In the genomic region with DNA sequence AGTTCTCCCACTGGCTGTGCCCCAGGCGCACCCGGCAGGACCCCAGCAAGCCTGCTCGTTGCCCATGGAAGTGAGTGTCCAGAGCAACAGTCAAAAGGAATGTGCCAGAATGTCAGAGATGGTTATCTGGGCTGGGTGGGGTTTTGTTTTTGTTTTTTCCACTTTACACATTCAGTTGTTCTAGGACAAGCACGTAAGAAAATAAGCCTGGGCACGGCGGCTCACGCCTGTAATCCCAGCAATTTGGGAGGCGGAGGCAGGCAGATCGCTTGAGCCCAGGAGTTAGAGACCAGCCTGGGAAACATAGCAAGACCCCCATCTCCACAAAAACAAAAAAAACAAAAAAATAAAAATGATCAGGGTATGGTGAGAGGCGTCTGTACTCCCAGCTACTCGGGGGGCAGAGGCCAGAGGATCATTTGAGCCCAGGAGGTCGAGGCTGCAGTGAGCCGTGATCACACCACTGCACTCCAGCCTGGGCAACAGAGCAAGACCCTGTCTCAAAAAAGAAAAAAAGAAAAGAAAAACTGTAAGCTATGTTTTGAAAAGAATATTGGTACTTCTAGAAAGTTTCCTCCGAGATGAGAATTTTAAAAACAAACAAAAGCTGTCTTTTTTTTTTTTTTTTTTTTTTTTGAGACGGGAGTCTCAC, we compare ENCODE assay signal across 19 cellular contexts. TPM values are rescaled to one million over a fixed set of nuclear protein-coding genes. Genes with fewer than 3 reads are reported as not detected.
A peak's percentile ranks its signal among the peaks of the same experiment; 100 is the strongest.
DNase-seq lines count a peak whose midpoint lies in the region; ATAC-seq, FAIRE-seq and TF ChIP-seq lines count a peak whose summit lies in the region.
"Had no signal": no experiment of that assay in that cellular context is flagged by ENCODE, and none has a peak within 500 bp of the region (broad histone marks: within the 10 kb centered on the region; RNA-seq: fewer than 3 reads in every experiment).

No MANE protein-coding gene starts in this region.

- H3K9me3 Mint-ChIP-seq in T-helper 2 cell treated with Interferon-gamma antibody and Interleukin-4, amounts not matched to agents 5 μg/mL and 100 μg/mL, for 36 hours: no peaks in the 10 kb centered on the region
- H3K9me3 Mint-ChIP-seq: CD4-positive, CD25-positive, alpha-beta regulatory T cell had no signal

- H2AK5ac ChIP-seq in trophoblast cell (ENCODE audit: low read length): no peak overlapping the region

- no peak overlapping the region for H3K23ac ChIP-seq in trophoblast cell (ENCODE audit: low read length)

- H2BK120ac ChIP-seq in trophoblast cell (ENCODE audit: insufficient read depth, low read length, poor library complexity): no peak overlapping the region

- no CpG with 5 or more reads among the region's 15 CpGs for WGBS in trophoblast cell (ENCODE audit: extremely low coverage, insufficient coverage, insufficient read length)
- 87 to 95% methylated on average over 14 to 15 of the region's 15 CpGs for WGBS in pancreas, 2 donors

- no peak overlapping the region for H2BK5ac ChIP-seq in trophoblast cell (ENCODE audit: low read depth, low read length, poor library complexity)

- TF ChIP-seq CTCF in pancreas (IDR thresholded peaks at IDR 0.05): no peak

- intact Hi-C loops in pancreas (cut with DNase I): loop anchor here in 1 of 3 donors (5.0 kb wide), 1 partner anchor 295 kb away; no protein-coding TSS in a partner anchor

- H3K27ac ChIP-seq in trophoblast cell (ENCODE audit: low read depth, low read length) (no peak overlapping the region), pancreas (no peak overlapping the region)
- H3K27ac ChIP-seq: 22Rv1; BLaER1 treated with 17β-estradiol and CSF1 and Interleukin-3, amounts not matched to agents 10 nM and 100 nM; HL-60 had no signal

- no peak overlapping the region for H3K4me3 Mint-ChIP-seq in T-helper 2 cell treated with Interferon-gamma antibody and Interleukin-4, amounts not matched to agents 5 μg/mL and 100 μg/mL, for 36 hours
- H3K4me3 Mint-ChIP-seq in T-helper 17 cell: no peak overlapping the region

- peaks cover 28 to 39% of the 10 kb centered on the region in 2 experiments for H3K36me3 ChIP-seq in trophoblast cell (ENCODE audit: control insufficient read depth in 1 of 2, insufficient read depth in 2 of 2, low read length in 2 of 2)
- H3K36me3 ChIP-seq in pancreas: peaks cover 0 to 27% (median 7%) of the 10 kb centered on the region in 3 donors

- H4K8ac ChIP-seq in trophoblast cell (ENCODE audit: low read depth, low read length): no peak overlapping the region

- H3K4me3 ChIP-seq in trophoblast cell (ENCODE audit: low read depth, low read length) (no peak overlapping the region), pancreas (no peak overlapping the region)
- H3K4me3 ChIP-seq: BLaER1 treated with 17β-estradiol and CSF1 and Interleukin-3, amounts not matched to agents 10 nM and 100 nM had no signal

- no peak for DNase-seq in T-helper 2 cell treated with Interferon-gamma antibody and Interleukin-4, amounts not matched to agents 5 μg/mL and 100 μg/mL, for 36 hours (ENCODE audit: low spot score)
- DNase-seq in T-helper 2 cell: no peak
- no peak for DNase-seq in T-helper 17 cell
- DNase-seq in trophoblast cell: peak; percentile 56 to 72
- DNase-seq in pancreas: no peak
- no peak for DNase-seq in NCI-H774 (lab: John Stamatoyannopoulos, UW)
- DNase-seq: AML-193; Calu3; CD4-positive, CD25-positive, alpha-beta regulatory T cell; DMS79; HCEC 1CT had no signal

- no peaks in the 10 kb centered on the region for H3K27me3 Mint-ChIP-seq in T-helper 2 cell treated with Interferon-gamma antibody and Interleukin-4, amounts not matched to agents 5 μg/mL and 100 μg/mL, for 36 hours (ENCODE audit: low read depth)
- H3K27me3 Mint-ChIP-seq in T-helper 17 cell: no peaks in the 10 kb centered on the region
- H3K27me3 Mint-ChIP-seq: CD4-positive, CD25-positive, alpha-beta regulatory T cell had no signal

- H2AFZ ChIP-seq in trophoblast cell (ENCODE audit: insufficient read depth, low read length, poor library complexity): no peak overlapping the region

- FAIRE-seq in pancreas (lab: Jason Lieb, UNC): no peak
- FAIRE-seq: G401.6, GM12892, GM19239 had no signal

- no peak overlapping the region for H4K91ac ChIP-seq in trophoblast cell (ENCODE audit: low read depth, low read length)

- H3K9me3 ChIP-seq in T-helper 17 cell (ENCODE audit: control insufficient read depth, low read length, poor library complexity, severe bottlenecking) (no peaks in the 10 kb centered on the region), trophoblast cell (ENCODE audit: insufficient read depth, low read depth, low read length) (peaks cover 3% of the 10 kb centered on the region), pancreas (no peaks in the 10 kb centered on the region)

- ATAC-seq in T-helper 17 cell (no peak), pancreas (no peak), GM21723 (IDR thresholded peaks at IDR 0.05; ENCODE audit: unreplicated experiment) (no peak)

- TF ChIP-seq POLR2A in GM19193 (IDR thresholded peaks at IDR 0.05; ENCODE audit: extremely low read depth, insufficient read depth, insufficient read length): peak; percentile 6

- H2BK12ac ChIP-seq in trophoblast cell (ENCODE audit: low read length): no peak overlapping the region

- peak overlapping the region; percentile 31 for H3K27ac Mint-ChIP-seq in T-helper 2 cell treated with Interferon-gamma antibody and Interleukin-4, amounts not matched to agents 5 μg/mL and 100 μg/mL, for 36 hours
- H3K27ac Mint-ChIP-seq in T-helper 17 cell: peak overlapping the region; percentile 24

- H3K4ac ChIP-seq in trophoblast cell (ENCODE audit: low read depth, low read length): no peak overlapping the region

- no peaks in the 10 kb centered on the region for H3K27me3 ChIP-seq in trophoblast cell (ENCODE audit: insufficient read depth, low read length)
- H3K27me3 ChIP-seq in pancreas: no peaks in the 10 kb centered on the region

- no peak overlapping the region for H4K12ac ChIP-seq in trophoblast cell (ENCODE audit: low read depth, low read length)

- H3K4me2 ChIP-seq in trophoblast cell (ENCODE audit: low read length): no peak overlapping the region
- H3K4me2 ChIP-seq: BLaER1 treated with 17β-estradiol and CSF1 and Interleukin-3, amounts not matched to agents 10 nM and 100 nM had no signal

- H3K14ac ChIP-seq in trophoblast cell (ENCODE audit: low read length): no peak overlapping the region

- no peaks in the 10 kb centered on the region for H3K4me1 Mint-ChIP-seq in T-helper 2 cell treated with Interferon-gamma antibody and Interleukin-4, amounts not matched to agents 5 μg/mL and 100 μg/mL, for 36 hours (ENCODE audit: low read depth)
- peaks cover 7% of the 10 kb centered on the region for H3K4me1 Mint-ChIP-seq in T-helper 17 cell
- H3K4me1 Mint-ChIP-seq: CD4-positive, CD25-positive, alpha-beta regulatory T cell had no signal

- H3K79me1 ChIP-seq in trophoblast cell (ENCODE audit: low read length): no peaks in the 10 kb centered on the region

- H3K4me1 ChIP-seq in trophoblast cell (ENCODE audit: control insufficient read depth in 1 of 2, insufficient read depth in 2 of 2, low read length in 2 of 2): peaks cover 5 to 10% of the 10 kb centered on the region in 2 experiments
- no peaks in the 10 kb centered on the region for H3K4me1 ChIP-seq in pancreas

- H3K18ac ChIP-seq in trophoblast cell (ENCODE audit: low read length): no peak overlapping the region

- H3K79me2 ChIP-seq in trophoblast cell (ENCODE audit: control insufficient read depth, insufficient read depth, low read length, poor library complexity): no peaks in the 10 kb centered on the region

- H3K36me3 Mint-ChIP-seq in T-helper 2 cell treated with Interferon-gamma antibody and Interleukin-4, amounts not matched to agents 5 μg/mL and 100 μg/mL, for 36 hours (ENCODE audit: low read depth): peaks cover 22% of the 10 kb centered on the region
- no peaks in the 10 kb centered on the region for H3K36me3 Mint-ChIP-seq in T-helper 17 cell (ENCODE audit: low read depth)

- H3K9ac ChIP-seq in trophoblast cell (ENCODE audit: low read length): no peak overlapping the region
- H3K9ac ChIP-seq: BLaER1 treated with 17β-estradiol and CSF1 and Interleukin-3, amounts not matched to agents 10 nM and 100 nM had no signal

RNA-seq across cellular contexts. Expression of gene NDUFAF8, which starts 8.3 kb away (rescaled TPM):
- 10 to 100 TPM; 30.6 to 37.0 TPM for total RNA-seq in T-helper 17 cell
- 85.8 and 86.1 TPM in 2 replicates for polyA plus RNA-seq in trophoblast cell (2013)
- total RNA-seq in pancreas: 10 to 100 TPM; 17.5 to 26.3 (median 20.0) TPM
- 10 to 100 TPM; 29.2 to 34.1 TPM for polyA plus RNA-seq in pancreas

RNA-seq across cellular contexts. Expression of gene TEPSIN, which starts 8.6 kb away (rescaled TPM):
- total RNA-seq in T-helper 17 cell: 10 to 100 TPM; 84.1 to 90.9 TPM
- 17.9 and 18.0 TPM in 2 replicates for polyA plus RNA-seq in trophoblast cell (2013)
- total RNA-seq in pancreas: 10 to 100 TPM; 13.8 to 30.7 (median 16.1) TPM
- 10 to 100 TPM; 54.4 to 98.5 TPM for polyA plus RNA-seq in pancreas

RNA-seq across cellular contexts. Expression of gene CEP131, which starts 24.7 kb away (rescaled TPM):
- total RNA-seq in T-helper 17 cell (10 to 100 TPM in 1 of 2 donors, 1 to 10 TPM in 1; 8.2 to 10.5 TPM), pancreas (1 to 10 TPM; 3.4 to 6.9 (median 4.1) TPM)
- 6.3 TPM in 2 replicates for polyA plus RNA-seq in trophoblast cell (2013)
- polyA plus RNA-seq in pancreas: 10 to 100 TPM; 22.5 to 22.8 TPM

RNA-seq across cellular contexts. Expression of gene SLC38A10, which starts 47.6 kb away (rescaled TPM):
- total RNA-seq in T-helper 17 cell: 10 to 100 TPM; 59.4 to 98.4 TPM
- polyA plus RNA-seq in trophoblast cell (2013): 35.9 and 39.2 TPM in 2 replicates
- total RNA-seq in pancreas: 100 to 1,000 TPM in 1 of 6 donors, 10 to 100 TPM in 5; 72.8 to 119 (median 95.7) TPM
- polyA plus RNA-seq in pancreas: 100 to 1,000 TPM; 138 to 190 TPM

Comparison
In these comparisons a context has a peak if more than half of its experiments do, and no peak if none do; other contexts are left out.
1. DNase-seq: peak in trophoblast cell (2 of 2); none in T-helper 2 cell treated with Interferon-gamma antibody and Interleukin-4, amounts not matched to agents 5 μg/mL and 100 μg/mL, for 36 hours (single experiment), T-helper 2 cell (0 of 5), T-helper 17 cell (0 of 3), pancreas (0 of 6) and NCI-H774 (single experiment).